ENCODE assay signal across 8 cellular contexts in genomic region chr1:165631403-165632151, GRCh38. TPM values are rescaled to one million over a fixed set of nuclear protein-coding genes. Genes with fewer than 3 reads are reported as not detected.
A peak's percentile ranks its signal among the peaks of the same experiment; 100 is the strongest.
DNase-seq lines count a peak whose midpoint lies in the region; ATAC-seq and TF ChIP-seq lines count a peak whose summit lies in the region.

No MANE protein-coding gene starts in this region.

- peak; percentile 31 for ATAC-seq in HG02763 (IDR thresholded peaks at IDR 0.05; ENCODE audit: unreplicated experiment)
- ATAC-seq in activated CD8-positive, alpha-beta T cell treated with anti-CD3 and anti-CD28 coated beads for 36 hours = peak; percentile 31
- ATAC-seq in stimulated activated naive CD8-positive, alpha-beta T cell treated with anti-CD3 and anti-CD28 coated beads, Interleukin-15, amount 100 ng/mL, for 72 hours = peak; percentile 55

- H3K4me1 Mint-ChIP-seq in activated CD8-positive, alpha-beta T cell treated with anti-CD3 and anti-CD28 coated beads for 36 hours (ENCODE audit: low read depth) = peaks cover 24% of the 10 kb centered on the region
- peaks cover 32% of the 10 kb centered on the region for H3K4me1 Mint-ChIP-seq in stimulated activated naive CD8-positive, alpha-beta T cell treated with anti-CD3 and anti-CD28 coated beads, Interleukin-15, amount 100 ng/mL, for 72 hours

- H3K36me3 Mint-ChIP-seq in activated CD8-positive, alpha-beta T cell treated with anti-CD3 and anti-CD28 coated beads for 36 hours (ENCODE audit: low read depth) = no peaks in the 10 kb centered on the region

- peak overlapping the region; percentile 87 for H3K27ac ChIP-seq in epithelial cell of prostate

- H3K4me3 Mint-ChIP-seq in activated CD8-positive, alpha-beta T cell treated with anti-CD3 and anti-CD28 coated beads for 36 hours = no peak overlapping the region
- no peak overlapping the region for H3K4me3 Mint-ChIP-seq in stimulated activated naive CD8-positive, alpha-beta T cell treated with anti-CD3 and anti-CD28 coated beads, Interleukin-15, amount 100 ng/mL, for 72 hours

- no peak overlapping the region for H3K27ac Mint-ChIP-seq in activated CD8-positive, alpha-beta T cell treated with anti-CD3 and anti-CD28 coated beads for 36 hours
- no peak overlapping the region for H3K27ac Mint-ChIP-seq in stimulated activated naive CD8-positive, alpha-beta T cell treated with anti-CD3 and anti-CD28 coated beads, Interleukin-15, amount 100 ng/mL, for 72 hours

- no peaks in the 10 kb centered on the region for H3K9me3 Mint-ChIP-seq in activated CD8-positive, alpha-beta T cell treated with anti-CD3 and anti-CD28 coated beads for 36 hours
- H3K9me3 Mint-ChIP-seq in stimulated activated naive CD8-positive, alpha-beta T cell treated with anti-CD3 and anti-CD28 coated beads, Interleukin-15, amount 100 ng/mL, for 72 hours = no peaks in the 10 kb centered on the region

- POLR2A ChIA-PET in activated CD8-positive, alpha-beta T cell treated with anti-CD3 and anti-CD28 coated beads for 36 hours (lab: Charles Lee) = no interaction called here

- intact Hi-C loops in activated CD8-positive, alpha-beta T cell treated with anti-CD3 and anti-CD28 coated beads for 36 hours (cut with micrococcal nuclease) = loop anchor here (2.0 kb wide), 1 partner anchor 67 kb away; the partner anchor contains the start of gene ALDH9A1

- DNase-seq in activated gamma-delta T cell treated with Interleukin-2 at 50 U/mL for 16 hours (peak; percentile 23), activated gamma-delta T cell (lab: John Stamatoyannopoulos, UW) (no peak), NCI-H226 (peak; percentile 82), epithelial cell of prostate (ENCODE audit: low read depth, low spot score) (peak; percentile 54), mucosa of gallbladder (ENCODE audit: low spot score) (peak; percentile 48)
- DNase-seq in activated CD8-positive, alpha-beta T cell treated with anti-CD3 and anti-CD28 coated beads for 36 hours = peak; percentile 73
- DNase-seq in stimulated activated naive CD8-positive, alpha-beta T cell treated with anti-CD3 and anti-CD28 coated beads, Interleukin-15, amount 100 ng/mL, for 72 hours = peak; percentile 44 to 67

- CTCF ChIA-PET in activated CD8-positive, alpha-beta T cell treated with anti-CD3 and anti-CD28 coated beads for 36 hours (lab: Charles Lee) = interaction anchor here (3.7 kb wide), 1 partner anchor 30 kb away, joined by 12 read pairs; no protein-coding TSS in a partner anchor

- no peak for TF ChIP-seq CTCF in activated CD8-positive, alpha-beta T cell treated with anti-CD3 and anti-CD28 coated beads for 36 hours (IDR thresholded peaks at IDR 0.05)

- H3K27me3 Mint-ChIP-seq in activated CD8-positive, alpha-beta T cell treated with anti-CD3 and anti-CD28 coated beads for 36 hours = no peaks in the 10 kb centered on the region
- no peaks in the 10 kb centered on the region for H3K27me3 Mint-ChIP-seq in stimulated activated naive CD8-positive, alpha-beta T cell treated with anti-CD3 and anti-CD28 coated beads, Interleukin-15, amount 100 ng/mL, for 72 hours

RNA-seq across cellular contexts. Expression of gene MGST3, which starts 0.5 kb away (rescaled TPM):
- total RNA-seq in activated CD8-positive, alpha-beta T cell treated with anti-CD3 and anti-CD28 coated beads for 36 hours = 10 to 100 TPM; 23.8 to 26.1 TPM
- total RNA-seq in mucosa of gallbladder = 281 TPM

Comparison
In these comparisons a context has a peak if more than half of its experiments do, and no peak if none do; other contexts are left out.
1. RNA of gene MGST3, which starts 0.5 kb away (total RNA-seq): 281 TPM in mucosa of gallbladder (single experiment); 23.8 to 26.1 TPM in activated CD8-positive, alpha-beta T cell treated with anti-CD3 and anti-CD28 coated beads for 36 hours; every median in the first group is over 10 times any median in the second.
2. Peak in every context shown above with its lines, with median percentiles within 50 percentile points of each other: ATAC-seq.